22 cellular contexts compared by ENCODE assay signal in genomic region chr12:78441737-78442453, GRCh38.
DNase-seq lines count a peak whose midpoint lies in the region; ATAC-seq and TF ChIP-seq lines count a peak whose summit lies in the region.
"Had no signal": no experiment of that assay in that cellular context is flagged by ENCODE, and none has a peak within 500 bp of the region (broad histone marks: within the 10 kb centered on the region; RNA-seq: fewer than 3 reads in every experiment).

No MANE protein-coding gene starts in this region.

- ATAC-seq in SK-N-SH treated with all-trans-retinoic acid at 6 μM for 48 hours, result peak; percentile 66
- ATAC-seq in CD8-positive, alpha-beta T cell, result no peak

- peak overlapping the region; percentile 56 for H3K4me2 ChIP-seq in skeletal muscle satellite cell (ENCODE audit: low read length)
- H3K4me2 ChIP-seq: PC-9 had no signal

- peaks cover 20% of the 10 kb centered on the region for H3K9me3 Mint-ChIP-seq in CD8-positive, alpha-beta T cell

- H3K9me3 ChIP-seq in skeletal muscle satellite cell (replicated peaks; ENCODE audit: low read length) (no peaks in the 10 kb centered on the region), MG63 (no peaks in the 10 kb centered on the region; the same call in 1 of the 2 replicates)
- H3K9me3 ChIP-seq in CD8-positive, alpha-beta T cell (ENCODE audit: low read length), result no peaks in the 10 kb centered on the region
- H3K9me3 ChIP-seq: HAP-1, SJCRH30 had no signal

- peaks cover 28% of the 10 kb centered on the region for H3K4me1 ChIP-seq in skeletal muscle satellite cell (ENCODE audit: control insufficient read depth, insufficient read depth, low read length)
- H3K4me1 ChIP-seq in CD8-positive, alpha-beta T cell (ENCODE audit: insufficient read depth, low read length), result no peaks in the 10 kb centered on the region
- H3K4me1 ChIP-seq: HAP-1, SJCRH30 had no signal

- DNase-seq in HCEC 1CT, result peak; percentile 68
- DNase-seq in fibroblast of peridontal ligament (ENCODE audit: extremely low read depth), result peak; percentile 12
- DNase-seq in CD8-positive, alpha-beta T cell, result no peak
- no peak for DNase-seq in MG63
- no peak for DNase-seq in SHP77 treated with DMSO at 0.1 percent for 48 hours (lab: John Stamatoyannopoulos, UW)
- DNase-seq: COR-L47, DMS 273 treated with DMSO at 0.1 percent for 48 hours, DND-41, GDM1, KBM-7, MV-4-11, NCI-H1417, NCI-H187, NCI-H2227 treated with DMSO at 0.1 percent for 48 hours, NCI-H524, NCI-H82, PC-9, SJCRH30 had no signal

- H3K36me3 Mint-ChIP-seq in CD8-positive, alpha-beta T cell, result no peaks in the 10 kb centered on the region

- no peaks in the 10 kb centered on the region for H3K36me3 ChIP-seq in skeletal muscle satellite cell (ENCODE audit: insufficient read depth, low read length)
- no peaks in the 10 kb centered on the region for H3K36me3 ChIP-seq in CD8-positive, alpha-beta T cell (ENCODE audit: insufficient read depth, low read length)
- no peaks in the 10 kb centered on the region for H3K36me3 ChIP-seq in MG63
- H3K36me3 ChIP-seq: HAP-1, SJCRH30 had no signal

- H3K4me3 ChIP-seq in skeletal muscle satellite cell (ENCODE audit: low read length) (peak overlapping the region; percentile 35), MG63 (no peak overlapping the region)
- H3K4me3 ChIP-seq in CD8-positive, alpha-beta T cell (ENCODE audit: low read depth, low read length), result no peak overlapping the region
- H3K4me3 ChIP-seq: HAP-1, PC-9, SJCRH30 had no signal

- POLR2A ChIA-PET in CD8-positive, alpha-beta T cell (lab: Charles Lee), result interaction anchor here (0.5 kb wide), 1 partner anchor 37 kb away, joined by 3 read pairs; no protein-coding TSS in a partner anchor

- CTCF ChIA-PET in CD8-positive, alpha-beta T cell (lab: Charles Lee), result no interaction called here

- intact Hi-C loops in CD8-positive, alpha-beta T cell (cut with DNase I, micrococcal nuclease), result no loop called here

- no peaks in the 10 kb centered on the region for H3K27me3 Mint-ChIP-seq in CD8-positive, alpha-beta T cell (ENCODE audit: low read depth)
- H3K27me3 Mint-ChIP-seq: B cell had no signal

- no peak overlapping the region for H3K27ac ChIP-seq in CD8-positive, alpha-beta T cell (ENCODE audit: low read depth, low read length)
- H3K27ac ChIP-seq: PC-9, SJCRH30 had no signal

- H3K27me3 ChIP-seq in skeletal muscle satellite cell (ENCODE audit: control insufficient read depth, insufficient read depth, low read length) (no peaks in the 10 kb centered on the region), MG63 (no peaks in the 10 kb centered on the region)
- H3K27me3 ChIP-seq in CD8-positive, alpha-beta T cell (ENCODE audit: insufficient read depth, low read length), result no peaks in the 10 kb centered on the region
- H3K27me3 ChIP-seq: SJCRH30 had no signal

- TF ChIP-seq CTCF in CD8-positive, alpha-beta T cell (IDR thresholded peaks at IDR 0.05), result no peak

- no peaks in the 10 kb centered on the region for H3K4me1 Mint-ChIP-seq in CD8-positive, alpha-beta T cell (ENCODE audit: low read depth)
- H3K4me1 Mint-ChIP-seq: B cell had no signal

- no peak overlapping the region for H3K9ac ChIP-seq in skeletal muscle satellite cell (ENCODE audit: low read depth, low read length)

- H3K27ac Mint-ChIP-seq in CD8-positive, alpha-beta T cell, result no peak overlapping the region
- H3K27ac Mint-ChIP-seq: B cell had no signal

- H3K4me3 Mint-ChIP-seq in CD8-positive, alpha-beta T cell, result no peak overlapping the region
- H3K4me3 Mint-ChIP-seq: B cell had no signal

TF ChIP-seq in SK-N-SH treated with all-trans-retinoic acid at 6 μM for 48 hours, 23 proteins besides CTCF, POLR2A, EP300 and RAD21:
- TF ChIP-seq TCF4 (CRISPR knock-in tag; IDR thresholded peaks at IDR 0.05; ENCODE audit: borderline replicate concordance), result no peak
- TF ChIP-seq GLIS3 (CRISPR knock-in tag; IDR thresholded peaks at IDR 0.05), result no peak
- TF ChIP-seq ZC3H10 (CRISPR knock-in tag; IDR thresholded peaks at IDR 0.05), result no peak

Comparison
In these comparisons a context has a peak if more than half of its experiments do, and no peak if none do; other contexts are left out.
1. DNase-seq: peak in HCEC 1CT (single experiment) and fibroblast of peridontal ligament (single experiment); none in CD8-positive, alpha-beta T cell (0 of 7), MG63 (single experiment) and SHP77 treated with DMSO at 0.1 percent for 48 hours (single experiment).